ENCODE assay signal across 9 cellular contexts in the genomic region with DNA sequence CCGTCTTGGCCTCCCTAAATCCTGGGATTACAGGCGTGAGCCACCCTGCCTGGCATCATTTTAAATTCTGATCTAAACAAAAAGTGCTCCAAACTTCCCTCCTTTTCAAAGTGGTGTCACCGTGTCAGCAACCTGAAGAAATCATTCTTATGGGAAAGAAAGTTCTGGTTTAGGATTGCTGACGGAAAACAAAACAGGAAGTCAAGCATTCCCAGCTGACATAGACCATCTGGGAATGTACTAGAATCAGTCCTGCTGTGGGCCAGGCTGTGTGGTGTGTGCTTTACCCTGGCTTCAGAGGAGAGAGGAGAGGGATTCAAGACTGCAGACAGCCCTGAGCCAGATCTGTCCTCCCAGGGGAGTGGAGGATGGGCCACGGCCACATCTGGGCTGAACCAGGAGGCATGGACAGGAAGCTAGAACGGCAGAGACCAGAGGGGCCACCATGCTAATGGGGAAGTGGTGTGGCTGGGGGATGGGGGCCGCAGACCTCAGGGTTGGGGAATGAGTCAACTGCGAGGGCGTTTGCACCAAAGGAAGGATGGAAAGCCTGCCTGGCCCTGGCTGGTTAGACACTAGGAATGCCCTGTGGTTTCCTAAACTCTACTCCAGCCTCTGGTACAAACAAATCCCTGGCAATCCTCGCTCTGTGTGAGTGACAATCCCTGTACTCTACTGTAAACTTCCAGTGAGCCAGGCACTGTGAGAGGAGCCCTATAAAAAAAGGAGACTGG. TPM values are rescaled to one million over a fixed set of nuclear protein-coding genes. Genes with fewer than 3 reads are reported as not detected.
A peak's percentile ranks its signal among the peaks of the same experiment; 100 is the strongest.
DNase-seq lines count a peak whose midpoint lies in the region; ATAC-seq and TF ChIP-seq lines count a peak whose summit lies in the region.
"Had no signal": no experiment of that assay in that cellular context is flagged by ENCODE, and none has a peak within 500 bp of the region (broad histone marks: within the 10 kb centered on the region; RNA-seq: fewer than 3 reads in every experiment).

No MANE protein-coding gene starts in this region.

- H3K4me3 ChIP-seq in SJCRH30 (no peak overlapping the region), epithelial cell of proximal tubule (ENCODE audit: low read depth, low read length) (no peak overlapping the region), muscle layer of duodenum (ENCODE audit: low read depth in 1 of 2, low read length in 2 of 2) (peak overlapping the region in 1 of 2 donors; percentile 28)

- H3K36me3 ChIP-seq in SJCRH30 (no peaks in the 10 kb centered on the region), muscle layer of duodenum (ENCODE audit: control insufficient read depth in 1 of 2, insufficient read depth in 2 of 2, low read length in 2 of 2) (no peaks in the 10 kb centered on the region)

- no peaks in the 10 kb centered on the region for H3K9me3 ChIP-seq in SJCRH30 (replicated peaks)
- H3K9me3 ChIP-seq in muscle layer of duodenum (ENCODE audit: control insufficient read depth in 1 of 2, low read length in 2 of 2) = no peaks in the 10 kb centered on the region

- DNase-seq in AG09319 (ENCODE audit: extremely low read depth, low read depth) (peak; percentile 83), SJCRH30 (peak; percentile 87 to 91), epithelial cell of proximal tubule (ENCODE audit: low read depth) (peak; percentile 90), NCI-H2029 (lab: John Stamatoyannopoulos, UW) (no peak)
- DNase-seq in stimulated activated CD4-positive, alpha-beta T cell treated with anti-CD3 and anti-CD28 coated beads, Interleukin-2, amount 100 ng/mL, for 48 hours = no peak

- H3K4me1 ChIP-seq in SJCRH30 (peaks cover 41% of the 10 kb centered on the region), muscle layer of duodenum (ENCODE audit: control insufficient read depth in 1 of 2, insufficient read depth in 2 of 2, low read length in 2 of 2) (peaks cover 0 to 5% of the 10 kb centered on the region in 2 donors)

- ATAC-seq in GM19035 (IDR thresholded peaks at IDR 0.05; ENCODE audit: unreplicated experiment) (peak; percentile 75), HG03103 (IDR thresholded peaks at IDR 0.05; ENCODE audit: low read depth, unreplicated experiment) (peak; percentile 65)

- H3K27me3 ChIP-seq in SJCRH30 (no peaks in the 10 kb centered on the region), muscle layer of duodenum (ENCODE audit: low read depth, low read length) (no peaks in the 10 kb centered on the region)

- TF ChIP-seq CTCF in AG09319 (IDR thresholded peaks at IDR 0.05; ENCODE audit: low read depth, low read length) = no peak
- no peak for TF ChIP-seq CTCF in epithelial cell of proximal tubule (conservative IDR thresholded peaks at IDR 0.05; ENCODE audit: low read depth, low read length)

- H3K27ac ChIP-seq in SJCRH30 (peak overlapping the region; percentile 67), muscle layer of duodenum (ENCODE audit: low read length) (peak overlapping the region; percentile 86)
- H3K27ac ChIP-seq: KMS-11 had no signal

RNA-seq across cellular contexts. Expression of a gene that starts 16.7 kb away (rescaled TPM):
- total RNA-seq in SJCRH30 (2014; rRNA removed; shearing (Covaris generic)) = 29.1 and 29.7 TPM in 2 replicates
- 20.5 and 34.3 TPM in 2 replicates for total RNA-seq in epithelial cell of proximal tubule

RNA-seq across cellular contexts. Expression of a gene that starts 18.3 kb away (rescaled TPM):
- 111 and 112 TPM in 2 replicates for total RNA-seq in SJCRH30 (2014; rRNA removed; shearing (Covaris generic))
- total RNA-seq in epithelial cell of proximal tubule = 49.6 and 85.6 TPM in 2 replicates

Comparison
In these comparisons a context has a peak if more than half of its experiments do, and no peak if none do; other contexts are left out.
1. DNase-seq: peak in AG09319 (single experiment), SJCRH30 (2 of 2) and epithelial cell of proximal tubule (single experiment); none in NCI-H2029 (single experiment) and stimulated activated CD4-positive, alpha-beta T cell treated with anti-CD3 and anti-CD28 coated beads, Interleukin-2, amount 100 ng/mL, for 48 hours (0 of 2).